10 cellular contexts compared by ENCODE assay signal in genomic region chr4:174314770-174315169, GRCh38. TPM values are rescaled to one million over a fixed set of nuclear protein-coding genes. Genes with fewer than 3 reads are reported as not detected.
DNase-seq lines count a peak whose midpoint lies in the region; ATAC-seq and TF ChIP-seq lines count a peak whose summit lies in the region.
"Had no signal": no experiment of that assay in that cellular context is flagged by ENCODE, and none has a peak within 500 bp of the region (broad histone marks: within the 10 kb centered on the region; RNA-seq: fewer than 3 reads in every experiment).

No MANE protein-coding gene starts in this region.

- TF ChIP-seq CTCF in MM.1S (IDR thresholded peaks at IDR 0.05; ENCODE audit: low read length) (no peak), upper lobe of right lung (IDR thresholded peaks at IDR 0.05) (no peak)

- H3K4me2 ChIP-seq in MM.1S (ENCODE audit: low read depth, low read length), result no peak overlapping the region

- H3K4me1 ChIP-seq in MM.1S (ENCODE audit: low read length), result no peaks in the 10 kb centered on the region
- H3K4me1 ChIP-seq in upper lobe of right lung, result no peaks in the 10 kb centered on the region

- H3K4me3 ChIP-seq in MM.1S (ENCODE audit: low read length), result no peak overlapping the region
- H3K4me3 ChIP-seq in upper lobe of right lung, result no peak overlapping the region
- no peak overlapping the region for H3K4me3 ChIP-seq in H7 (ENCODE audit: insufficient read depth, low read depth, low read length)

- H3K9ac ChIP-seq in MM.1S (ENCODE audit: low read length), result no peak overlapping the region

- ATAC-seq in HG03025 (IDR thresholded peaks at IDR 0.05; ENCODE audit: low FRiP score, unreplicated experiment) (peak; percentile 78), SK-N-SH treated with all-trans-retinoic acid at 6 μM for 48 hours (peak; percentile 77), left lobe of liver (no peak), upper lobe of right lung (no peak)

- H3K79me2 ChIP-seq in MM.1S (ENCODE audit: low read length), result no peaks in the 10 kb centered on the region

- no peaks in the 10 kb centered on the region for H3K27me3 ChIP-seq in MM.1S (replicated peaks; ENCODE audit: insufficient read depth, low read length)
- H3K27me3 ChIP-seq in upper lobe of right lung, result no peaks in the 10 kb centered on the region
- H3K27me3 ChIP-seq in H7 (ENCODE audit: control insufficient read depth, insufficient read depth, low read length), result no peaks in the 10 kb centered on the region

- no peaks in the 10 kb centered on the region for H4K20me1 ChIP-seq in MM.1S (ENCODE audit: insufficient read depth, low read length)

- DNase-seq in Caki2 (ENCODE audit: low read depth) (peak; percentile 71), glomerular visceral epithelial cell (ENCODE audit: extremely low spot score) (peak; percentile 18), left lobe of liver (ENCODE audit: low spot score) (no peak), MM.1S (no peak), upper lobe of right lung (no peak), H7 (no peak)
- DNase-seq: NCI-H1436, right cardiac atrium had no signal

- in situ Hi-C loops in Caki2 (cut with HindIII; ENCODE audit: low pct_unique_long_range_greater_than_20kb, low sequenced_read_pairs), result no loop called here

- H3K27ac ChIP-seq in MM.1S (ENCODE audit: low read length), result no peak overlapping the region
- H3K27ac ChIP-seq in upper lobe of right lung, result no peak overlapping the region

- H3K9me2 ChIP-seq in MM.1S (replicated peaks; ENCODE audit: insufficient read depth, low read length), result no peaks in the 10 kb centered on the region

- H2AFZ ChIP-seq in MM.1S (ENCODE audit: low read length), result no peak overlapping the region

- H3K36me3 ChIP-seq in MM.1S (replicated peaks; ENCODE audit: insufficient read depth, low read length) (no peaks in the 10 kb centered on the region), upper lobe of right lung (peaks cover 44% of the 10 kb centered on the region), H7 (replicated peaks; ENCODE audit: control insufficient read depth, insufficient read depth, low read length) (no peaks in the 10 kb centered on the region; the same call in 1 of the 2 replicates)

- intact Hi-C loops in upper lobe of right lung (cut with DNase I), result no loop called here

- H3K9me3 ChIP-seq in MM.1S (replicated peaks; ENCODE audit: insufficient read depth, low read length) (no peaks in the 10 kb centered on the region), upper lobe of right lung (no peaks in the 10 kb centered on the region)

- H3F3A ChIP-seq in MM.1S (ENCODE audit: insufficient read depth, low read length), result no peaks in the 10 kb centered on the region

TF ChIP-seq in SK-N-SH treated with all-trans-retinoic acid at 6 μM for 48 hours, 23 proteins besides CTCF, POLR2A, EP300 and RAD21:
- TF ChIP-seq ZNF70 (CRISPR knock-in tag; IDR thresholded peaks at IDR 0.05), result no peak
- TF ChIP-seq, protein P1, sequence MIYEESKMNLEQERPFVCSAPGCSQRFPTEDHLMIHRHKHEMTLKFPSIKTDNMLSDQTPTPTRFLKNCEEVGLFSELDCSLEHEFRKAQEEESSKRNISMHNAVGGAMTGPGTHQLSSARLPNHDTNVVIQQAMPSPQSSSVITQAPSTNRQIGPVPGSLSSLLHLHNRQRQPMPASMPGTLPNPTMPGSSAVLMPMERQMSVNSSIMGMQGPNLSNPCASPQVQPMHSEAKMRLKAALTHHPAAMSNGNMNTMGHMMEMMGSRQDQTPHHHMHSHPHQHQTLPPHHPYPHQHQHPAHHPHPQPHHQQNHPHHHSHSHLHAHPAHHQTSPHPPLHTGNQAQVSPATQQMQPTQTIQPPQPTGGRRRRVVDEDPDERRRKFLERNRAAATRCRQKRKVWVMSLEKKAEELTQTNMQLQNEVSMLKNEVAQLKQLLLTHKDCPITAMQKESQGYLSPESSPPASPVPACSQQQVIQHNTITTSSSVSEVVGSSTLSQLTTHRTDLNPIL (CRISPR knock-in tag; IDR thresholded peaks at IDR 0.05; ENCODE audit: low read depth), result no peak
- peak; percentile 71; the same call in 1 of the 2 replicates for TF ChIP-seq SNAI2 (CRISPR knock-in tag; IDR thresholded peaks at IDR 0.05)

RNA-seq across cellular contexts. Expression of gene CEP44, which starts 31.1 kb away (rescaled TPM):
- total RNA-seq in Caki2 (2014; rRNA removed; shearing (Covaris generic); ENCODE audit: low replicate concordance), result 8.9 and 11.5 TPM in 2 replicates
- total RNA-seq in left lobe of liver (5.2 TPM), upper lobe of right lung (16.4 TPM)
- 17.0 and 23.8 TPM in 2 replicates for total RNA-seq in H7 (2014; rRNA removed; shearing (Covaris generic))

RNA-seq across cellular contexts. Expression of gene FBXO8, which starts 31.3 kb away (rescaled TPM):
- 23.6 and 33.1 TPM in 2 replicates for total RNA-seq in Caki2 (2014; rRNA removed; shearing (Covaris generic); ENCODE audit: low replicate concordance)
- total RNA-seq in left lobe of liver (30.7 TPM), upper lobe of right lung (33.8 TPM)
- 14.5 and 22.9 TPM in 2 replicates for total RNA-seq in H7 (2014; rRNA removed; shearing (Covaris generic))

Comparison
In these comparisons a context has a peak if more than half of its experiments do, and no peak if none do; other contexts are left out.
1. DNase-seq: peak in Caki2 (single experiment) and glomerular visceral epithelial cell (single experiment); none in left lobe of liver (single experiment), MM.1S (single experiment), upper lobe of right lung (single experiment) and H7 (single experiment).
2. ATAC-seq: peak in HG03025 (single experiment) and SK-N-SH treated with all-trans-retinoic acid at 6 μM for 48 hours (single experiment); none in left lobe of liver (single experiment) and upper lobe of right lung (single experiment).